24 cellular contexts compared by ENCODE assay signal in genomic region chr9:3012245-3012644, GRCh38.
"Had no signal": no experiment of that assay in that cellular context is flagged by ENCODE, and none has a peak within 500 bp of the region (broad histone marks: within the 10 kb centered on the region; RNA-seq: fewer than 3 reads in every experiment).

No MANE protein-coding gene starts in this region.

- H3K4me3 ChIP-seq: coronary artery, esophagus muscularis mucosa, gastroesophageal sphincter, heart left ventricle, hepatocyte, mucosa of descending colon, prostate gland, right atrium auricular region, sigmoid colon, testis, tibial artery had no signal

- H3K4me2 ChIP-seq: hepatocyte had no signal

- H3K27me3 ChIP-seq: esophagus muscularis mucosa, foreskin keratinocyte, gastroesophageal sphincter, heart left ventricle, hepatocyte, right atrium auricular region, sigmoid colon, testis, tibial artery had no signal

- H3K9me3 ChIP-seq: esophagus muscularis mucosa, gastroesophageal sphincter, heart left ventricle, mucosa of descending colon, prostate gland, right atrium auricular region, testis, tibial artery had no signal

- ATAC-seq: foreskin keratinocyte; gastroesophageal sphincter; heart left ventricle; left lobe of liver; mucosa of descending colon; stimulated activated effector memory CD8-positive, alpha-beta T cell treated with anti-CD3 and anti-CD28 coated beads, Interleukin-12 subunit alpha, Interleukin-12 subunit beta, amount 100 ng/mL, for 72 hours; stimulated activated naive CD8-positive, alpha-beta T cell treated with anti-CD3 and anti-CD28 coated beads, Interleukin-15, Interleukin-2, amounts not matched to agents 100 U/mL and 50 U/mL, for 24 hours had no signal

- H3K36me3 ChIP-seq: esophagus muscularis mucosa, gastroesophageal sphincter, heart left ventricle, prostate gland, right atrium auricular region, sigmoid colon, tibial artery had no signal

- DNase-seq: dermis blood vessel endothelial cell; effector memory CD4-positive, alpha-beta T cell; foreskin keratinocyte; heart left ventricle; kidney; mesenchymal stem cell; mucosa of descending colon; naive B cell; nucleus accumbens; sigmoid colon; stimulated activated CD4-positive, alpha-beta T cell treated with anti-CD3 and anti-CD28 coated beads, Interleukin-2, amount 100 ng/mL, for 24 hours; stimulated activated CD4-positive, alpha-beta T cell treated with anti-CD3 and anti-CD28 coated beads, Interleukin-4, amount 100 ng/mL, for 24 hours; stimulated activated naive CD8-positive, alpha-beta T cell treated with anti-CD3 and anti-CD28 coated beads, Interleukin-15, Interleukin-2, amounts not matched to agents 100 U/mL and 50 U/mL, for 24 hours; substantia nigra; testis; tibial artery had no signal

- H3K79me2 ChIP-seq: hepatocyte had no signal

- H3K4me1 ChIP-seq: foreskin keratinocyte, heart left ventricle, prostate gland, right atrium auricular region, testis, tibial artery had no signal

- H3K27ac ChIP-seq: coronary artery, esophagus muscularis mucosa, foreskin keratinocyte, gastroesophageal sphincter, heart left ventricle, hepatocyte, prostate gland, right atrium auricular region, sigmoid colon, testis, tibial artery had no signal
